ENCODE assay signal across 20 cellular contexts in the genomic region with DNA sequence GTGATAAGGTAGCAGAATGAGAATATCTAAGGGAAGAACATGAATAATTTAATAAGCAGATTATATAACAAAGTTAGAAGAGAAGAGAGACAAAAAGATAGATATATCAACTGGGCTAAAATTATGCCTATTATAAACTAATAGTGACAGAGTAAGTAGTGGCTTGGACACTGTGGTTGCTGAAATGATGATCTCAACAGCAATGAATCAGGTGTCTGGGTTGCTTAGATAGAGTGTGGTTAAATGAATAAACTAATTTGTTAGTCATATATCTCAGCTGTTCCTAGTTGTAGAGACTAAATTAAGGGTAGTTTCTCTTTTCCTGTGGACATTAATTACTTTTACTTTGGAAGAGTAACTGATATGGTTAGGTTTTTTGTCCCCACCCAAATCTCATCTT.
A peak's percentile ranks its signal among the peaks of the same experiment; 100 is the strongest.
DNase-seq lines count a peak whose midpoint lies in the region; TF ChIP-seq lines count a peak whose summit lies in the region.
"Had no signal": no experiment of that assay in that cellular context is flagged by ENCODE, and none has a peak within 500 bp of the region (broad histone marks: within the 10 kb centered on the region; RNA-seq: fewer than 3 reads in every experiment).

No MANE protein-coding gene starts in this region.

- CTCF ChIA-PET in mammary epithelial cell (lab: Charles Lee; ENCODE audit: low non-redundant PET) = no interaction called here

- H3K9me3 ChIP-seq in mammary epithelial cell (replicated peaks; ENCODE audit: insufficient read depth, low read length) = no peaks in the 10 kb centered on the region
- no peaks in the 10 kb centered on the region for H3K9me3 ChIP-seq in breast epithelium

- no peaks in the 10 kb centered on the region for H4K20me1 ChIP-seq in mammary epithelial cell (ENCODE audit: insufficient read depth, low read length)

- no peaks in the 10 kb centered on the region for H3K36me3 ChIP-seq in mammary epithelial cell (ENCODE audit: insufficient read depth, low read length)
- no peaks in the 10 kb centered on the region for H3K36me3 ChIP-seq in breast epithelium
- H3K36me3 ChIP-seq: SJSA1 had no signal

- no peak overlapping the region for H3K9ac ChIP-seq in mammary epithelial cell (ENCODE audit: insufficient read depth, low read length)

- dilution Hi-C loops in mammary epithelial cell (cut with HindIII; ENCODE audit: low sequenced_read_pairs) = no loop called here

- H3K4me3 ChIP-seq in mammary epithelial cell (replicated peaks in 1 of 3; ENCODE audit: insufficient read depth in 1 of 3, low read depth in 2 of 3, low read length in 3 of 3) (no peak overlapping the region), breast epithelium (no peak overlapping the region), epithelial cell of proximal tubule (ENCODE audit: low read depth, low read length) (no peak overlapping the region)
- H3K4me3 ChIP-seq: SJSA1 had no signal

- no peaks in the 10 kb centered on the region for H3K79me2 ChIP-seq in mammary epithelial cell (ENCODE audit: insufficient read depth, low read length)

- H3K27me3 ChIP-seq in mammary epithelial cell (ENCODE audit: insufficient read depth, low read length) (peaks cover 4% of the 10 kb centered on the region), breast epithelium (no peaks in the 10 kb centered on the region)
- H3K27me3 ChIP-seq: SJSA1 had no signal

- H3K4me1 ChIP-seq in mammary epithelial cell (ENCODE audit: insufficient read depth, low read length) (no peaks in the 10 kb centered on the region), breast epithelium (no peaks in the 10 kb centered on the region)
- H3K4me1 ChIP-seq: SJSA1 had no signal

- no peak for TF ChIP-seq POLR2A in breast epithelium (IDR thresholded peaks at IDR 0.05)

- intact Hi-C loops in mammary epithelial cell (cut with micrococcal nuclease) = no loop called here
- intact Hi-C loops in breast epithelium (cut with DNase I; ENCODE audit: low total_unique reads) = no loop called here

- H3K4me2 ChIP-seq in mammary epithelial cell (ENCODE audit: insufficient read depth, low read depth, low read length) = no peak overlapping the region

- DNase-seq in mammary epithelial cell (peak; percentile 25), breast epithelium (ENCODE audit: low spot score in 2 of 2) (no peak), epithelial cell of proximal tubule (ENCODE audit: low read depth) (peak; percentile 10), kidney glomerular epithelial cell (lab: John Stamatoyannopoulos, UW) (peak; percentile 70), KG1 (lab: John Stamatoyannopoulos, UW) (no peak), NCI-H446 treated with DMSO at 0.1 percent for 48 hours (lab: John Stamatoyannopoulos, UW) (no peak)
- no peak for DNase-seq in stimulated activated CD4-positive, alpha-beta T cell treated with anti-CD3 and anti-CD28 coated beads, Interleukin-12 subunit alpha, Interleukin-12 subunit beta, amount 100 ng/mL, for 4 hours
- no peak for DNase-seq in effector CD4-positive, alpha-beta T cell
- DNase-seq: 8988T, AML-193, DMS53, GDM1, NCI-H1092, NCI-H1436 treated with DMSO at 0.1 percent for 48 hours, NCI-H2029, NCI-H2227 treated with DMSO at 0.1 percent for 48 hours, NCI-H510A treated with DMSO at 0.1 percent for 48 hours, NCI-H774 had no signal

- BruUV-seq in mammary epithelial cell (replicated peaks; lab: Mats Ljungman, UMichigan) = no TSS peak

- TF ChIP-seq CTCF in mammary epithelial cell (conservative IDR thresholded peaks at IDR 0.05 in 1 of 2, IDR thresholded peaks at IDR 0.05 in 1 of 2; ENCODE audit: extremely low read depth in 1 of 2, insufficient read depth in 1 of 2, low read depth in 1 of 2, low read length in 2 of 2) (no peak), breast epithelium (IDR thresholded peaks at IDR 0.05) (no peak), epithelial cell of proximal tubule (conservative IDR thresholded peaks at IDR 0.05; ENCODE audit: low read depth, low read length) (no peak)

- H2AFZ ChIP-seq in mammary epithelial cell (ENCODE audit: low read depth, low read length) = no peak overlapping the region

- H3K27ac ChIP-seq in mammary epithelial cell (ENCODE audit: insufficient read depth, low read depth, low read length) (no peak overlapping the region), breast epithelium (no peak overlapping the region)
- H3K27ac ChIP-seq: C4-2B, SJSA1 had no signal

- in situ Hi-C loops in mammary epithelial cell (cut with MboI; ENCODE audit: low sequenced_read_pairs in 2 of 2) = no loop called here

Comparison
In these comparisons a context has a peak if more than half of its experiments do, and no peak if none do; other contexts are left out.
1. DNase-seq: peak in mammary epithelial cell (single experiment), epithelial cell of proximal tubule (single experiment) and kidney glomerular epithelial cell (single experiment); none in breast epithelium (0 of 2), stimulated activated CD4-positive, alpha-beta T cell treated with anti-CD3 and anti-CD28 coated beads, Interleukin-12 subunit alpha, Interleukin-12 subunit beta, amount 100 ng/mL, for 4 hours (single experiment), KG1 (single experiment), effector CD4-positive, alpha-beta T cell (single experiment) and NCI-H446 treated with DMSO at 0.1 percent for 48 hours (single experiment).